Comparison of ENCODE assay signal across 14 cellular contexts in genomic region chr12:109797905-109798669, GRCh38. TPM values are rescaled to one million over a fixed set of nuclear protein-coding genes. Genes with fewer than 3 reads are reported as not detected.
DNase-seq lines count a peak whose midpoint lies in the region; ATAC-seq and TF ChIP-seq lines count a peak whose summit lies in the region.
"Had no signal": no experiment of that assay in that cellular context is flagged by ENCODE, and none has a peak within 500 bp of the region (broad histone marks: within the 10 kb centered on the region; RNA-seq: fewer than 3 reads in every experiment).

No MANE protein-coding gene starts in this region.

- peak; percentile 16 for DNase-seq in activated CD4-positive, alpha-beta memory T cell treated with anti-CD3 and anti-CD28 coated beads for 36 hours
- DNase-seq in activated CD4-positive, alpha-beta memory T cell treated with anti-CD3 and anti-CD28 coated beads, Interleukin-2, amount 10 ng/mL, durations not matched to agents 7 days and 5 days: no peak
- DNase-seq in NAMALWA (ENCODE audit: low spot score): peak; percentile 50
- DNase-seq in cardiac fibroblast (ENCODE audit: low read depth in 2 of 2): no peak
- DNase-seq in progenitor cell of endocrine pancreas (ENCODE audit: low spot score, unreplicated experiment): no peak
- no peak for DNase-seq in left ventricle myocardium superior
- no peak for DNase-seq in suprapubic skin (ENCODE audit: low spot score in 2 of 2)
- DNase-seq: activated B cell treated with CpG ODN at 0.5 μM for 24 hours; activated naive CD8-positive, alpha-beta T cell treated with anti-CD3 and anti-CD28 coated beads for 36 hours; CD4-positive, CD25-positive, alpha-beta regulatory T cell; NCI-H345; retina had no signal

- no peak overlapping the region for H3K4me3 ChIP-seq in cardiac fibroblast (replicated peaks in 1 of 2; ENCODE audit: low read depth in 2 of 2, low read length in 2 of 2)
- H3K4me3 ChIP-seq in suprapubic skin: no peak overlapping the region

- TF ChIP-seq EP300 in suprapubic skin (IDR thresholded peaks at IDR 0.05): no peak

- no peak overlapping the region for H3K4me3 Mint-ChIP-seq in activated CD4-positive, alpha-beta memory T cell treated with anti-CD3 and anti-CD28 coated beads for 36 hours
- no peak overlapping the region for H3K4me3 Mint-ChIP-seq in activated CD4-positive, alpha-beta memory T cell treated with anti-CD3 and anti-CD28 coated beads, Interleukin-2, amount 10 ng/mL, durations not matched to agents 7 days and 5 days
- no peak overlapping the region for H3K4me3 Mint-ChIP-seq in progenitor cell of endocrine pancreas (ENCODE audit: low read depth)
- H3K4me3 Mint-ChIP-seq: activated B cell treated with CpG ODN at 0.5 μM for 24 hours; activated naive CD8-positive, alpha-beta T cell treated with anti-CD3 and anti-CD28 coated beads for 36 hours; CD4-positive, CD25-positive, alpha-beta regulatory T cell had no signal

- H3K27me3 ChIP-seq in suprapubic skin: no peaks in the 10 kb centered on the region

- H3K36me3 ChIP-seq in suprapubic skin: peaks cover 19% of the 10 kb centered on the region

- H3K36me3 Mint-ChIP-seq in activated CD4-positive, alpha-beta memory T cell treated with anti-CD3 and anti-CD28 coated beads for 36 hours: no peaks in the 10 kb centered on the region
- no peaks in the 10 kb centered on the region for H3K36me3 Mint-ChIP-seq in activated CD4-positive, alpha-beta memory T cell treated with anti-CD3 and anti-CD28 coated beads, Interleukin-2, amount 10 ng/mL, durations not matched to agents 7 days and 5 days (ENCODE audit: low read depth)
- H3K36me3 Mint-ChIP-seq in progenitor cell of endocrine pancreas (ENCODE audit: insufficient read depth): no peaks in the 10 kb centered on the region
- H3K36me3 Mint-ChIP-seq: activated naive CD8-positive, alpha-beta T cell treated with anti-CD3 and anti-CD28 coated beads for 36 hours; CD4-positive, CD25-positive, alpha-beta regulatory T cell had no signal

- no peak for TF ChIP-seq POLR2A in suprapubic skin (IDR thresholded peaks at IDR 0.05)

- H3K27ac ChIP-seq in suprapubic skin: no peak overlapping the region
- H3K27ac ChIP-seq: HL-60 had no signal

- POLR2A ChIA-PET in activated CD4-positive, alpha-beta memory T cell treated with anti-CD3 and anti-CD28 coated beads for 36 hours (lab: Charles Lee): no interaction called here
- POLR2A ChIA-PET in activated CD4-positive, alpha-beta memory T cell treated with anti-CD3 and anti-CD28 coated beads, Interleukin-2, amount 10 ng/mL, durations not matched to agents 7 days and 5 days (lab: Charles Lee): no interaction called here

- H3K27me3 Mint-ChIP-seq in activated CD4-positive, alpha-beta memory T cell treated with anti-CD3 and anti-CD28 coated beads for 36 hours: peaks cover 5% of the 10 kb centered on the region
- peaks cover 2% of the 10 kb centered on the region for H3K27me3 Mint-ChIP-seq in activated CD4-positive, alpha-beta memory T cell treated with anti-CD3 and anti-CD28 coated beads, Interleukin-2, amount 10 ng/mL, durations not matched to agents 7 days and 5 days
- no peaks in the 10 kb centered on the region for H3K27me3 Mint-ChIP-seq in progenitor cell of endocrine pancreas

- H3K9me3 Mint-ChIP-seq in activated CD4-positive, alpha-beta memory T cell treated with anti-CD3 and anti-CD28 coated beads for 36 hours: no peaks in the 10 kb centered on the region
- H3K9me3 Mint-ChIP-seq in activated CD4-positive, alpha-beta memory T cell treated with anti-CD3 and anti-CD28 coated beads, Interleukin-2, amount 10 ng/mL, durations not matched to agents 7 days and 5 days: no peaks in the 10 kb centered on the region
- H3K9me3 Mint-ChIP-seq in progenitor cell of endocrine pancreas (ENCODE audit: low read depth): no peaks in the 10 kb centered on the region
- H3K9me3 Mint-ChIP-seq: activated B cell treated with CpG ODN at 0.5 μM for 24 hours; activated naive CD8-positive, alpha-beta T cell treated with anti-CD3 and anti-CD28 coated beads for 36 hours; CD4-positive, CD25-positive, alpha-beta regulatory T cell had no signal

- no peaks in the 10 kb centered on the region for H3K4me1 ChIP-seq in suprapubic skin

- H3K27ac Mint-ChIP-seq in activated CD4-positive, alpha-beta memory T cell treated with anti-CD3 and anti-CD28 coated beads for 36 hours: no peak overlapping the region
- H3K27ac Mint-ChIP-seq in activated CD4-positive, alpha-beta memory T cell treated with anti-CD3 and anti-CD28 coated beads, Interleukin-2, amount 10 ng/mL, durations not matched to agents 7 days and 5 days: no peak overlapping the region
- no peak overlapping the region for H3K27ac Mint-ChIP-seq in progenitor cell of endocrine pancreas
- H3K27ac Mint-ChIP-seq: activated B cell treated with CpG ODN at 0.5 μM for 24 hours; activated naive CD8-positive, alpha-beta T cell treated with anti-CD3 and anti-CD28 coated beads for 36 hours; CD4-positive, CD25-positive, alpha-beta regulatory T cell had no signal

- H3K9me3 ChIP-seq in suprapubic skin: no peaks in the 10 kb centered on the region

- peak; percentile 28 for TF ChIP-seq CTCF in cardiac fibroblast (IDR thresholded peaks at IDR 0.05; ENCODE audit: low read depth, low read length)
- peak; percentile 42 for TF ChIP-seq CTCF in progenitor cell of endocrine pancreas (IDR thresholded peaks at IDR 0.05; ENCODE audit: unreplicated experiment)
- no peak for TF ChIP-seq CTCF in suprapubic skin (IDR thresholded peaks at IDR 0.05)

- CTCF ChIA-PET in activated CD4-positive, alpha-beta memory T cell treated with anti-CD3 and anti-CD28 coated beads for 36 hours (lab: Charles Lee): interaction anchor here (2.3 kb wide), 1 partner anchor 8 kb away, joined by 7 read pairs; no protein-coding TSS in a partner anchor
- CTCF ChIA-PET in activated CD4-positive, alpha-beta memory T cell treated with anti-CD3 and anti-CD28 coated beads, Interleukin-2, amount 10 ng/mL, durations not matched to agents 7 days and 5 days (lab: Charles Lee): no interaction called here

- ATAC-seq in left ventricle myocardium superior (no peak), GM18861 (IDR thresholded peaks at IDR 0.05; ENCODE audit: unreplicated experiment) (no peak)

- 89% methylated on average over 18 of the region's 19 CpGs for WGBS in suprapubic skin

- no peaks in the 10 kb centered on the region for H3K4me1 Mint-ChIP-seq in activated CD4-positive, alpha-beta memory T cell treated with anti-CD3 and anti-CD28 coated beads for 36 hours (ENCODE audit: low read depth)
- H3K4me1 Mint-ChIP-seq in activated CD4-positive, alpha-beta memory T cell treated with anti-CD3 and anti-CD28 coated beads, Interleukin-2, amount 10 ng/mL, durations not matched to agents 7 days and 5 days: no peaks in the 10 kb centered on the region
- H3K4me1 Mint-ChIP-seq in progenitor cell of endocrine pancreas (ENCODE audit: low read depth): no peaks in the 10 kb centered on the region
- H3K4me1 Mint-ChIP-seq: activated B cell treated with CpG ODN at 0.5 μM for 24 hours; activated naive CD8-positive, alpha-beta T cell treated with anti-CD3 and anti-CD28 coated beads for 36 hours; CD4-positive, CD25-positive, alpha-beta regulatory T cell had no signal

- intact Hi-C loops in activated CD4-positive, alpha-beta memory T cell treated with anti-CD3 and anti-CD28 coated beads for 36 hours (cut with micrococcal nuclease): no loop called here
- intact Hi-C loops in left ventricle myocardium superior (cut with micrococcal nuclease): no loop called here

RNA-seq across cellular contexts. Expression of gene TRPV4, which starts 35.1 kb away (rescaled TPM):
- total RNA-seq in activated CD4-positive, alpha-beta memory T cell treated with anti-CD3 and anti-CD28 coated beads for 36 hours: not detected
- not detected for total RNA-seq in activated CD4-positive, alpha-beta memory T cell treated with anti-CD3 and anti-CD28 coated beads, Interleukin-2, amount 10 ng/mL, durations not matched to agents 7 days and 5 days
- 5.2 and 7.3 TPM in 2 replicates for total RNA-seq in progenitor cell of endocrine pancreas
- total RNA-seq in left ventricle myocardium superior: 0.25 TPM
- total RNA-seq in suprapubic skin: 10 to 100 TPM in 1 of 4 donors, 1 to 10 TPM in 3; 4.0 to 11.9 (median 5.4) TPM
- total RNA-seq: activated B cell treated with CpG ODN at 0.5 μM for 24 hours; activated naive CD8-positive, alpha-beta T cell treated with anti-CD3 and anti-CD28 coated beads for 36 hours; CD4-positive, CD25-positive, alpha-beta regulatory T cell had no signal

Comparison
In these comparisons a context has a peak if more than half of its experiments do, and no peak if none do; other contexts are left out.
1. DNase-seq: peak in activated CD4-positive, alpha-beta memory T cell treated with anti-CD3 and anti-CD28 coated beads for 36 hours (single experiment) and NAMALWA (single experiment); none in activated CD4-positive, alpha-beta memory T cell treated with anti-CD3 and anti-CD28 coated beads, Interleukin-2, amount 10 ng/mL, durations not matched to agents 7 days and 5 days (single experiment), cardiac fibroblast (0 of 2), progenitor cell of endocrine pancreas (single experiment), left ventricle myocardium superior (single experiment) and suprapubic skin (0 of 2).
2. CTCF ChIP-seq: peak in cardiac fibroblast (single experiment) and progenitor cell of endocrine pancreas (single experiment); none in suprapubic skin (0 of 2).